In the genomic region with DNA sequence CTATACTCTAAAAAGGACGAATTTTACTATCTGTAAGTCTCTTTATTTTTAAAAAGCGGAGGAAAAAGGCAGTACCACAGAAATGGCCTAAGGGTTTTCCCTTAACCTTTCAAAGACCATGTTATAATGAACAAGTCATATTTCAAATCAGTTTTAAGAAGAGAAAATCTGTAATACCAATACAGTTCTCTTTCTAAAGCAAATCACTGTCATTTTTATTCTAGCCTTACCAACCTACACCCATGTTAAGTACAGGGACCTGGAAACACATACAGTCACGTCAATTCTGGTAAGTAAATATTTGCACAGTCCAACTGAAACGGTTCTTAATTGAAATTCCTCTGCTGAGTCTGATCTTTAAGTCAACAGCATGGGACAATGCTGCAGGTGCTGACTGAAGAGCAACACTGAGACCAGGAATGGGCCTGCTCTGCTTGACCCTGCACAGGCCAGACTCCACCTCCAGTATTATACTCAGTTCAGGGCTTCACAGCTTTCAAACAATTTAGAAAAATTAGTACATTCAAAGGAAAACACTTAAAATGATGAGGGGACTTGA, we compare ENCODE assay signal across 16 cellular contexts. TPM values are rescaled to one million over a fixed set of nuclear protein-coding genes. Genes with fewer than 3 reads are reported as not detected.
DNase-seq lines count a peak whose midpoint lies in the region; ATAC-seq and TF ChIP-seq lines count a peak whose summit lies in the region.
"Had no signal": no experiment of that assay in that cellular context is flagged by ENCODE, and none has a peak within 500 bp of the region (broad histone marks: within the 10 kb centered on the region; RNA-seq: fewer than 3 reads in every experiment).

No MANE protein-coding gene starts in this region.

- no peak for TF ChIP-seq POLR2A in right lobe of liver (IDR thresholded peaks at IDR 0.05)

- DNase-seq in HuH-7.5 (ENCODE audit: low spot score) (peak; percentile 59), NCI-H748 treated with DMSO at 0.1 percent for 48 hours (lab: John Stamatoyannopoulos, UW) (peak; percentile 78), right lobe of liver (no peak), GM19238 (ENCODE audit: insufficient read length, low spot score) (no peak), GDM1 (lab: John Stamatoyannopoulos, UW) (no peak), OCI-M1 (lab: John Stamatoyannopoulos, UW) (no peak)
- DNase-seq: activated CD4-positive, alpha-beta memory T cell treated with anti-CD3 and anti-CD28 coated beads for 36 hours; activated naive CD8-positive, alpha-beta T cell treated with anti-CD3 and anti-CD28 coated beads, Interleukin-2, amount 50 U/mL, for 24 hours; effector memory CD4-positive, alpha-beta T cell; left cardiac atrium; naive thymus-derived CD8-positive, alpha-beta T cell; NCI-H1105 treated with DMSO at 0.1 percent for 48 hours had no signal

- H3K9me3 ChIP-seq in right lobe of liver = no peaks in the 10 kb centered on the region
- H3K9me3 ChIP-seq: SJSA1 had no signal

- H3K4me1 ChIP-seq in right lobe of liver = peaks cover 0 to 13% (median 0%) of the 10 kb centered on the region in 4 donors

- H3K36me3 ChIP-seq in right lobe of liver = peaks cover 0 to 71% (median 24%) of the 10 kb centered on the region in 4 donors

- H3K27ac ChIP-seq in C4-2B = peak overlapping the region; percentile 86; the same call in 1 of the 2 replicates
- H3K27ac ChIP-seq in right lobe of liver = no peak overlapping the region
- H3K27ac ChIP-seq: cardiac muscle cell, SJSA1 had no signal

- ATAC-seq in right lobe of liver (peak; percentile 86 to 98 (median 94)), GM21515 (IDR thresholded peaks at IDR 0.05; ENCODE audit: unreplicated experiment) (no peak)
- ATAC-seq: activated naive CD8-positive, alpha-beta T cell treated with anti-CD3 and anti-CD28 coated beads, Interleukin-2, amount 50 U/mL, for 24 hours; left cardiac atrium; naive thymus-derived CD8-positive, alpha-beta T cell had no signal

- WGBS in right lobe of liver (ENCODE audit: insufficient coverage, low coverage, low lambda C conversion rate, missing lambda C conversion rate) = 41% methylated on average over 4 of the region's 4 CpGs

- H3K27me3 ChIP-seq in right lobe of liver = no peaks in the 10 kb centered on the region
- H3K27me3 ChIP-seq: cardiac muscle cell, SJSA1 had no signal

- TF ChIP-seq CTCF in C4-2B (conservative IDR thresholded peaks at IDR 0.05) (no peak), right lobe of liver (IDR thresholded peaks at IDR 0.05) (no peak)

- intact Hi-C loops in right lobe of liver (cut with DNase I) = no loop called here

- H3K4me3 ChIP-seq in right lobe of liver = no peak overlapping the region
- H3K4me3 ChIP-seq: cardiac muscle cell, SJSA1 had no signal

RNA-seq across cellular contexts. Expression of a gene that starts 20.2 kb away (rescaled TPM):
- 10 to 100 TPM; 34.5 to 45.6 (median 40.1) TPM for total RNA-seq in right lobe of liver

RNA-seq across cellular contexts. Expression of a gene that starts 48.5 kb away (rescaled TPM):
- 1 to 10 TPM; 4.3 to 8.1 (median 6.2) TPM for total RNA-seq in right lobe of liver

RNA-seq across cellular contexts. Expression of a gene that starts 48.6 kb away (rescaled TPM):
- total RNA-seq in right lobe of liver = 1 to 10 TPM in 3 of 6 experiments, under 1 TPM in 1, not detected in 2; 0.37 to 5.6 (median 2.1) TPM
- total RNA-seq: activated CD4-positive, alpha-beta memory T cell treated with anti-CD3 and anti-CD28 coated beads for 36 hours; left cardiac atrium; SJSA1 had no signal

RNA-seq across cellular contexts. Expression of a gene that starts 53.9 kb away (rescaled TPM):
- total RNA-seq in right lobe of liver = not detected
- total RNA-seq: activated CD4-positive, alpha-beta memory T cell treated with anti-CD3 and anti-CD28 coated beads for 36 hours; cardiac muscle cell; left cardiac atrium; naive thymus-derived CD8-positive, alpha-beta T cell; SJSA1 had no signal

Comparison
In these comparisons a context has a peak if more than half of its experiments do, and no peak if none do; other contexts are left out.
1. DNase-seq: peak in HuH-7.5 (single experiment) and NCI-H748 treated with DMSO at 0.1 percent for 48 hours (single experiment); none in right lobe of liver (0 of 3), GM19238 (single experiment), GDM1 (single experiment) and OCI-M1 (single experiment).